Comparison of ENCODE assay signal across 21 cellular contexts in the genomic region with DNA sequence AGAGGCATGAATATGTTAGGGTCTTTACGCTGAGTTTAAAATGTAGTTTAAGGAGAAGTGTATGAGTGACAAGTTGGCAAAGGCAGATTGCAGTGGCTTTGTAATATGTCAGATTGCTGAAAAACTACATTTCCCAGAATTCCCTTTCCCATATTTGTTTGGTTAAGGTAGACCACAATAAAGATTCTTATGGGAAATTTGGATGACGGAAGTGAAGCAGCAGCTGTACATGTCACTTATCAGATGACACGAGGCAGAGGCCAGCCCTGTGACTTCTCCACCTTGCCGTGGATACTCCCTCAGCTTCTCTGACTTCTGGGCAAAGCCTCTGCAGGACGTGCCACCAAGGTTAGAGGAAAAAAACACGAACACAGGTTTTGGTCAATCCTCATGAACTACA.
"Had no signal": no experiment of that assay in that cellular context is flagged by ENCODE, and none has a peak within 500 bp of the region (broad histone marks: within the 10 kb centered on the region; RNA-seq: fewer than 3 reads in every experiment).

No MANE protein-coding gene starts in this region.

- H3K4me1 ChIP-seq: ascending aorta, right atrium auricular region, tibial nerve, uterus had no signal

- H3K27me3 ChIP-seq: ascending aorta, right atrium auricular region, tibial nerve, uterus had no signal

- H3K27ac ChIP-seq: ascending aorta, right atrium auricular region, skin epidermis, tibial nerve, uterus, WERI-Rb-1 had no signal

- FAIRE-seq: bronchial epithelial cell had no signal

- H3K4me3 ChIP-seq: ascending aorta, right atrium auricular region, skin epidermis, tibial nerve, uterus had no signal

- DNase-seq: activated CD4-positive, alpha-beta memory T cell treated with anti-CD3 and anti-CD28 coated beads for 36 hours; activated CD4-positive, alpha-beta T cell treated with anti-CD3 and anti-CD28 coated beads for 36 hours; activated CD8-positive, alpha-beta memory T cell treated with anti-CD3 and anti-CD28 coated beads, Interleukin-2, amount 10 ng/mL, durations not matched to agents 7 days and 5 days; activated naive CD4-positive, alpha-beta T cell treated with anti-CD3 and anti-CD28 coated beads, Interleukin-2, amount 10 ng/mL, durations not matched to agents 7 days and 5 days; activated T-cell treated with anti-CD3 and anti-CD28 coated beads, Interleukin-2, amount 50 U/mL, for 1 hour; effector memory CD4-positive, alpha-beta T cell; foreskin melanocyte; kidney glomerular epithelial cell; left ventricle myocardium superior; naive thymus-derived CD8-positive, alpha-beta T cell; posterior cingulate gyrus; stimulated activated CD4-positive, alpha-beta T cell treated with anti-CD3 and anti-CD28 coated beads, Interleukin-4, amount 100 ng/mL, for 24 hours; stimulated activated naive CD4-positive, alpha-beta T cell treated with Interleukin-2 at 50 U/mL for 16 hours; substantia nigra; uterus; WERI-Rb-1 had no signal

- H3K36me3 ChIP-seq: ascending aorta, right atrium auricular region, tibial nerve, uterus, WERI-Rb-1 had no signal

- ATAC-seq: activated CD4-positive, alpha-beta T cell treated with anti-CD3 and anti-CD28 coated beads for 36 hours; activated CD8-positive, alpha-beta memory T cell treated with anti-CD3 and anti-CD28 coated beads, Interleukin-2, amount 10 ng/mL, durations not matched to agents 7 days and 5 days; left ventricle myocardium superior; naive thymus-derived CD8-positive, alpha-beta T cell had no signal

- H3K9me3 ChIP-seq: ascending aorta, right atrium auricular region, uterus had no signal
